In genomic region chr10:102646610-102647432, GRCh38 we compare ENCODE assay signal across 8 cellular contexts. TPM values are rescaled to one million over a fixed set of nuclear protein-coding genes. Genes with fewer than 3 reads are reported as not detected.
A peak's percentile ranks its signal among the peaks of the same experiment; 100 is the strongest.
DNase-seq lines count a peak whose midpoint lies in the region; ATAC-seq, FAIRE-seq and TF ChIP-seq lines count a peak whose summit lies in the region.

No MANE protein-coding gene starts in this region.

- peaks cover 18% of the 10 kb centered on the region for H3K4me1 Mint-ChIP-seq in MCF 10A (ENCODE audit: insufficient read depth, unreplicated experiment)

- H3K36me3 ChIP-seq in kidney (ENCODE audit: control insufficient read depth in 1 of 2, insufficient read depth in 2 of 2, low read length in 2 of 2) = peaks cover 4 to 12% of the 10 kb centered on the region in 2 donors

- H3K27me3 Mint-ChIP-seq in MCF 10A (ENCODE audit: insufficient read depth, unreplicated experiment) = no peaks in the 10 kb centered on the region

- DNase-seq in SK-MEL-5 (ENCODE audit: low read depth, low spot score) = peak; percentile 42
- DNase-seq in MCF 10A (ENCODE audit: unreplicated experiment) = no peak
- peak; percentile 86 for DNase-seq in kidney
- DNase-seq in stimulated activated CD4-positive, alpha-beta T cell treated with anti-CD3 and anti-CD28 coated beads, Interleukin-1b, Interleukin-23, amount 100 ng/mL, for 48 hours = peak; percentile 65
- DNase-seq in cortex of kidney (lab: John Stamatoyannopoulos, UW) = no peak
- no peak for DNase-seq in EL

- ATAC-seq in HG03439 (IDR thresholded peaks at IDR 0.05; ENCODE audit: unreplicated experiment) = no peak

- intact Hi-C loops in MCF 10A (cut with micrococcal nuclease) = loop anchor here (1.0 kb wide), 1 partner anchor 66 kb away; no protein-coding TSS in a partner anchor
- intact Hi-C loops in kidney (cut with DNase I) = no loop called here

- CTCF ChIA-PET in MCF 10A (lab: Yijun Ruan, JAX) = interaction anchor here (0.8 kb wide), 1 partner anchor 106 kb away, joined by 3 read pairs; no protein-coding TSS in a partner anchor

- POLR2A ChIA-PET in MCF 10A (lab: Yijun Ruan, JAX) = interaction anchor here (0.7 to 3.8 kb wide), 28 partner anchors 9 to 1280 kb away, joined by 3 to 115 read pairs (median 6); partner anchors contain the start of genes ACTR1A, ARL3, NFKB2 and SFXN2

- BruUV-seq in MCF 10A (replicated peaks; lab: Mats Ljungman, UMichigan) = no TSS peak

- no peak for TF ChIP-seq CTCF in MCF 10A (IDR thresholded peaks at IDR 0.05; ENCODE audit: unreplicated experiment)
- TF ChIP-seq CTCF in kidney (IDR thresholded peaks at IDR 0.05; ENCODE audit: borderline replicate concordance, extremely low read depth, insufficient read depth) = no peak

- TF ChIP-seq POLR2A in GM19099 (IDR thresholded peaks at IDR 0.05; ENCODE audit: extremely low read depth, insufficient read length, low read depth) = peak; percentile 43

- H3K4me3 ChIP-seq in kidney (ENCODE audit: low read length in 2 of 2) = peak overlapping the region; percentile 78 to 97

- H3K36me3 Mint-ChIP-seq in MCF 10A (ENCODE audit: insufficient read depth, unreplicated experiment) = peaks cover 23% of the 10 kb centered on the region

- H3K9me3 Mint-ChIP-seq in MCF 10A (ENCODE audit: unreplicated experiment) = no peaks in the 10 kb centered on the region

- peaks cover 41 to 53% of the 10 kb centered on the region in 2 donors for H3K4me1 ChIP-seq in kidney (ENCODE audit: control insufficient read depth in 1 of 2, insufficient read depth in 1 of 2, low read depth in 1 of 2, low read length in 2 of 2)

- peak overlapping the region; percentile 97 to 99 for H3K27ac ChIP-seq in kidney (ENCODE audit: low read depth in 2 of 2, low read length in 2 of 2)

- no peaks in the 10 kb centered on the region for H3K9me3 ChIP-seq in kidney (ENCODE audit: control insufficient read depth in 1 of 2, low read length in 2 of 2)

- peak overlapping the region; percentile 8 to 97 for H3K9ac ChIP-seq in kidney (ENCODE audit: low read length in 2 of 2)

- no peak for FAIRE-seq in kidney (lab: Jason Lieb, UNC)

- H3K4me3 Mint-ChIP-seq in MCF 10A (ENCODE audit: unreplicated experiment) = peak overlapping the region; percentile 90

- H3K27ac Mint-ChIP-seq in MCF 10A (ENCODE audit: low read depth, unreplicated experiment) = peak overlapping the region; percentile 98

- in situ Hi-C loops in SK-MEL-5 (cut with HindIII; ENCODE audit: low pct_unique_long_range_greater_than_20kb, low sequenced_read_pairs) = no loop called here

RNA-seq across cellular contexts. Expression of gene TRIM8, which starts 2.5 kb away (rescaled TPM):
- 11.7 and 21.6 TPM in 2 replicates for total RNA-seq in SK-MEL-5 (2014; rRNA removed; shearing (Covaris generic))
- polyA plus RNA-seq in SK-MEL-5 (2015; cell fraction: cytosol; rRNA removed) = 40.8 and 42.8 TPM in 2 replicates
- 13.8 and 15.5 TPM in 2 replicates for polyA plus RNA-seq in SK-MEL-5 (2015; cell fraction: nucleus; rRNA removed)
- 73.5 and 78.1 TPM in 2 replicates for total RNA-seq in MCF 10A (2022)
- 198 TPM for total RNA-seq in kidney
- 160 TPM for polyA plus RNA-seq in kidney (ENCODE audit: insufficient read depth, low read depth, low replicate concordance)

Comparison
In these comparisons a context has a peak if more than half of its experiments do, and no peak if none do; other contexts are left out.
1. DNase-seq: peak in SK-MEL-5 (single experiment), kidney (single experiment) and stimulated activated CD4-positive, alpha-beta T cell treated with anti-CD3 and anti-CD28 coated beads, Interleukin-1b, Interleukin-23, amount 100 ng/mL, for 48 hours (single experiment); none in MCF 10A (single experiment), cortex of kidney (single experiment) and EL (single experiment).